8 cellular contexts compared by ENCODE assay signal in the genomic region with DNA sequence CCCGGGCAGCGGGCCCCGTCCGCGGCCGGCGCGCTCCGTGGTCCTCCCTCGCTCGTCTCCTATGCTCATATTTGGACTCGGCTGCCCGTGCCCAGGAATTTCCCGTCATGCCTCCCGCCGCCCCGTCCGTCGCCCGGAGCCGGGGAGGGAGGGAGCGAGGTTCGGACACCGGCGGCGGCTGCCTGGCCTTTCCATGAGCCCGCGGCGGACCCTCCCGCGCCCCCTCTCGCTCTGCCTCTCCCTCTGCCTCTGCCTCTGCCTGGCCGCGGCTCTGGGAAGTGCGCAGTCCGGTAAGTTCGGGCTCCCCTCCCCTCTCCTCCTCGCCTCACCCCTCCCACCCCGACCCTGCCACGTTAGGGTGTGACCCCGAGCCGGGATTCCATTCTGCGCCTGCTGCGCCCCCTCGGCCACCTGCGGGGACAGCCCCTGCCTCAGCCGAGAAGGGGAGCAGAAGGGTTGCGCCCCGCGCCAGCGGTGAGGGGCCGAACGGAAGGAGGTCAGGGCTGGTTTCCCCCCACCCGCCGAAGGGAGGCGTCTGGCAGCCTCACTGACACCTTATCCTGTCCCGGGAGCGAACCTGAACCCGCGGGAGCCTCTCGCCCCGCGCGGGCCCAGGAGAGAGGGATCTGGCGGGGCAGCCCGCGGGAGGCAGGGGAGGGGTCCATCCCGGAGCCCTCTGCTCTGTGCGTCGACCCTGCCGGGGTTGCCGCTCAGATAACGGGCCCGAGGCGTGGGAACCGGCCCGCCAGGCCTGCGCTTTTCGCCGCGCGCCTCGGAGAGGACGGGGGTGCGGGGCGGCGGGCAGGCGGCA. TPM values are rescaled to one million over a fixed set of nuclear protein-coding genes. Genes with fewer than 3 reads are reported as not detected.
DNase-seq lines count a peak whose midpoint lies in the region; ATAC-seq, FAIRE-seq and TF ChIP-seq lines count a peak whose summit lies in the region.

MSRB3 (plus strand) TSS at position 108 of the 811 bp plus-strand sequence. CDS start 29,897 bp downstream, outside the sequence.

- peak within 1 kb of the TSS; percentile 85 to 91 for H2BK12ac ChIP-seq in mesenchymal stem cell (ENCODE audit: low read length in 2 of 2)

- CTCF ChIA-PET in WTC11 (lab: Charles Lee) (interaction anchor here (0.6 kb wide), 1 partner anchor 24 kb away, joined by 3 read pairs; no protein-coding TSS in a partner anchor), endothelial cell of umbilical vein (lab: Charles Lee) (interaction anchor here (1.0 to 1.3 kb wide), 2 partner anchors 46 to 278 kb away, joined by 4 read pairs; no protein-coding TSS in a partner anchor)

- peak; percentile 70 for FAIRE-seq in endothelial cell of umbilical vein (lab: Jason Lieb, UNC)

- H3K4me1 Mint-ChIP-seq in WTC11 = peaks cover 20% of the 10 kb centered on the region

- TF ChIP-seq CTCF in WTC11 (IDR thresholded peaks at IDR 0.05) (no peak), endothelial cell of umbilical vein (IDR thresholded peaks at IDR 0.05; ENCODE audit: extremely low read depth in 1 of 2, insufficient read depth in 1 of 2, low read depth in 1 of 2, low read length in 2 of 2) (no peak)

- no peaks in the 10 kb centered on the region for H3K9me1 ChIP-seq in endothelial cell of umbilical vein (replicated peaks; ENCODE audit: control insufficient read depth, extremely low read depth, insufficient read depth, low read length)

- WGBS in mesenchymal stem cell = under 1% methylated on average over 68 of the region's 88 CpGs

- peak within 1 kb of the TSS; percentile 74 for H4K8ac ChIP-seq in mesenchymal stem cell (ENCODE audit: low read length)

- H2BK5ac ChIP-seq in mesenchymal stem cell (ENCODE audit: low read depth, low read length, poor library complexity, severe bottlenecking) = peak within 1 kb of the TSS; percentile 66

- peak within 1 kb of the TSS; percentile 8 to 92 for H3K23ac ChIP-seq in mesenchymal stem cell (ENCODE audit: low read length in 2 of 2)

- H3K79me1 ChIP-seq in mesenchymal stem cell (replicated peaks; ENCODE audit: low read length, poor library complexity, severe bottlenecking) = no peaks in the 10 kb centered on the region

- no peaks in the 10 kb centered on the region for H3K36me3 Mint-ChIP-seq in WTC11

- no peak within 1 kb of the TSS for H3K27ac Mint-ChIP-seq in WTC11

- POLR2A ChIA-PET in WTC11 (lab: Charles Lee) = no interaction called here
- POLR2A ChIA-PET in endothelial cell of umbilical vein (lab: Charles Lee) = no interaction called here

- peak within 1 kb of the TSS; percentile 80 for H3K4me3 Mint-ChIP-seq in WTC11

- H3K9ac ChIP-seq in endothelial cell of umbilical vein (replicated peaks; ENCODE audit: extremely low read depth, insufficient read depth, low read length) (peak within 1 kb of the TSS; percentile 93), mesenchymal stem cell (ENCODE audit: low read length) (peak within 1 kb of the TSS; percentile 91)

- peak within 1 kb of the TSS; percentile 1 to 56 for H3K4ac ChIP-seq in mesenchymal stem cell (ENCODE audit: low read depth in 1 of 2, low read length in 2 of 2)

- peak within 1 kb of the TSS; percentile 44 for H2AK5ac ChIP-seq in mesenchymal stem cell (ENCODE audit: low read length, severe bottlenecking)

- peaks cover 3% of the 10 kb centered on the region for H4K20me1 ChIP-seq in endothelial cell of umbilical vein (replicated peaks; ENCODE audit: control insufficient read depth, extremely low read depth, insufficient read depth, low read length)

- H4K91ac ChIP-seq in mesenchymal stem cell (ENCODE audit: low read length) = peak within 1 kb of the TSS; percentile 74

- no peaks in the 10 kb centered on the region for H3K9me3 ChIP-seq in endothelial cell of umbilical vein (replicated peaks; ENCODE audit: control insufficient read depth, insufficient read depth, low read length)
- H3K9me3 ChIP-seq in mesenchymal stem cell (ENCODE audit: control insufficient read depth, low read length) = no peaks in the 10 kb centered on the region

- peaks cover 47% of the 10 kb centered on the region for H3K27me3 Mint-ChIP-seq in WTC11 (ENCODE audit: low read depth)

- H3K4me1 ChIP-seq in endothelial cell of umbilical vein (ENCODE audit: control insufficient read depth, extremely low read depth, insufficient read depth, low read length) (peaks cover 24% of the 10 kb centered on the region), mesenchymal stem cell (ENCODE audit: control insufficient read depth, insufficient read depth, low read depth, low read length) (peaks cover 9% of the 10 kb centered on the region)

- DNase-seq in C1 segment of cervical spinal cord (lab: John Stamatoyannopoulos, UW) = peak in 13 of 14 donors; percentile 3 to 77 (median 45)
- peak; percentile 35 for DNase-seq in GM19238 (ENCODE audit: insufficient read length, low spot score)
- DNase-seq in WTC11 (ENCODE audit: low spot score) = peak; percentile 81
- peak; percentile 66 for DNase-seq in endothelial cell of umbilical vein (ENCODE audit: low read depth, low spot score)
- DNase-seq in mesenchymal stem cell = peak; percentile 80
- no peak for DNase-seq in DMS79 (lab: John Stamatoyannopoulos, UW)

- intact Hi-C loops in endothelial cell of umbilical vein (cut with micrococcal nuclease) = loop anchor here (2.0 kb wide), 1 partner anchor 110 kb away; the partner anchor contains the start of gene LEMD3

- H2BK15ac ChIP-seq in mesenchymal stem cell (ENCODE audit: low read depth, poor library complexity, severe bottlenecking) = peak within 1 kb of the TSS; percentile 64

- H3K18ac ChIP-seq in mesenchymal stem cell (ENCODE audit: low read depth in 1 of 2, low read length in 2 of 2) = peak within 1 kb of the TSS; percentile 49 to 96

- H3K4me3 ChIP-seq in endothelial cell of umbilical vein (replicated peaks in 1 of 3; ENCODE audit: insufficient read depth in 1 of 3, low read depth in 1 of 3, low read length in 3 of 3) (peak within 1 kb of the TSS; percentile 63 to 95 (median 90)), mesenchymal stem cell (ENCODE audit: insufficient read depth in 1 of 2, low read depth in 1 of 2, low read length in 2 of 2) (peak within 1 kb of the TSS; percentile 90 to 92)

- H3K27me3 ChIP-seq in endothelial cell of umbilical vein (ENCODE audit: control insufficient read depth in 2 of 2, insufficient read depth in 2 of 2, low read length in 2 of 2) (no peaks in the 10 kb centered on the region), mesenchymal stem cell (ENCODE audit: control insufficient read depth in 1 of 2, insufficient read depth in 1 of 2, low read length in 2 of 2) (no peaks in the 10 kb centered on the region)

- peak within 1 kb of the TSS; percentile 95 for H2AFZ ChIP-seq in endothelial cell of umbilical vein (ENCODE audit: low read depth, low read length)
- H2AFZ ChIP-seq in mesenchymal stem cell (ENCODE audit: low read depth, low read length) = peak within 1 kb of the TSS; percentile 99

- H3K27ac ChIP-seq in endothelial cell of umbilical vein (ENCODE audit: insufficient read depth, low read depth, low read length) (peak within 1 kb of the TSS; percentile 94), mesenchymal stem cell (ENCODE audit: low read length, poor library complexity, severe bottlenecking) (peak within 1 kb of the TSS; percentile 78), temporal lobe (ENCODE audit: low read depth, low read length) (peak within 1 kb of the TSS; percentile 65)

- no TSS peak for BruUV-seq in endothelial cell of umbilical vein (replicated peaks; lab: Mats Ljungman, UMichigan)

- peak within 1 kb of the TSS; percentile 98 for H2BK120ac ChIP-seq in mesenchymal stem cell (ENCODE audit: low read depth, low read length)

- H3K9me3 Mint-ChIP-seq in WTC11 = no peaks in the 10 kb centered on the region

- dilution Hi-C loops in endothelial cell of umbilical vein (cut with MboI; ENCODE audit: extremely low pct_ligation_motif_present, low sequenced_read_pairs) = no loop called here

- peak within 1 kb of the TSS in 1 of 2 experiments; percentile 98 for H3K14ac ChIP-seq in mesenchymal stem cell (ENCODE audit: low read length in 2 of 2)

- H3K79me2 ChIP-seq in endothelial cell of umbilical vein (ENCODE audit: control insufficient read depth, insufficient read depth, low read length) = peaks cover 47% of the 10 kb centered on the region

- TF ChIP-seq POLR2A in endothelial cell of umbilical vein (IDR thresholded peaks at IDR 0.05; ENCODE audit: low read depth, low read length) = no peak

- peak; percentile 67 for ATAC-seq in HG03432 (IDR thresholded peaks at IDR 0.05; ENCODE audit: unreplicated experiment)
- peak; percentile 89 for ATAC-seq in WTC11

- H3K4me2 ChIP-seq in endothelial cell of umbilical vein (ENCODE audit: insufficient read depth, low read length) (peak within 1 kb of the TSS; percentile 99), mesenchymal stem cell (ENCODE audit: low read length, poor library complexity, severe bottlenecking) (peak within 1 kb of the TSS; percentile 78)

- H3K36me3 ChIP-seq in endothelial cell of umbilical vein (ENCODE audit: control insufficient read depth in 2 of 2, extremely low read depth in 1 of 2, insufficient read depth in 2 of 2, low read length in 2 of 2) (no peaks in the 10 kb centered on the region), mesenchymal stem cell (ENCODE audit: control insufficient read depth in 1 of 2, insufficient read depth in 2 of 2, low read depth in 1 of 2, low read length in 2 of 2) (no peaks in the 10 kb centered on the region)

TF ChIP-seq in WTC11, 78 proteins besides CTCF, POLR2A, EP300 and RAD21 (continues in another document):
- TF ChIP-seq SMAD3 (CRISPR knock-in tag; IDR thresholded peaks at IDR 0.05; ENCODE audit: borderline replicate concordance) (0 out of 2 replicates have a peak, but pooled peaks have one; percentile 21), NR1H2 (CRISPR knock-in tag; IDR thresholded peaks at IDR 0.05) (no peak)

TF ChIP-seq in endothelial cell of umbilical vein, 7 proteins besides CTCF, POLR2A, EP300 and RAD21:
- no peak for TF ChIP-seq FOS (IDR thresholded peaks at IDR 0.05; ENCODE audit: borderline replicate concordance, insufficient read depth, low read length)
- peak; percentile 50 for TF ChIP-seq POLR2AphosphoS5 (IDR thresholded peaks at IDR 0.05; ENCODE audit: insufficient read depth, low read depth, low read length)
- no peak for TF ChIP-seq GATA2 (IDR thresholded peaks at IDR 0.05; ENCODE audit: insufficient read depth, insufficient read length, low read depth, low read length)

RNA-seq across cellular contexts. Expression of gene MSRB3, which starts in this region (rescaled TPM):
- total RNA-seq in WTC11 (2021) (0.80 to 1.8 TPM (median 0.85 TPM) in 3 replicates), endothelial cell of umbilical vein (59.3 and 63.7 TPM in 2 replicates), temporal lobe (5.4 TPM)
- polyA plus RNA-seq in endothelial cell of umbilical vein = 17.4 and 20.0 TPM in 2 replicates
- polyA plus RNA-seq in endothelial cell of umbilical vein (2011; cell fraction: cytosol; rRNA removed) = 25.0 and 28.7 TPM in 2 replicates
- 31.3 and 37.3 TPM in 2 replicates for polyA plus RNA-seq in endothelial cell of umbilical vein (2011; cell fraction: nucleus; rRNA removed)
- polyA plus RNA-seq in endothelial cell of umbilical vein (2012) = 37.8 and 47.1 TPM in 2 replicates
- polyA minus RNA-seq in endothelial cell of umbilical vein = 81.3 and 93.1 TPM in 2 replicates
- 5.6 TPM for polyA minus RNA-seq in endothelial cell of umbilical vein (2011; cell fraction: cytosol; rRNA and poly(A)+ RNA removed)
- polyA minus RNA-seq in endothelial cell of umbilical vein (2011; cell fraction: nucleus; rRNA and poly(A)+ RNA removed) = 125 and 160 TPM in 2 replicates
- 44.1 TPM for polyA plus RNA-seq in mesenchymal stem cell (2013, experiment 1 of 2)
- polyA plus RNA-seq in mesenchymal stem cell (2013, experiment 2 of 2) = 46.1 TPM
